ENCODE assay signal across 1 cellular context in genomic region chr17:48970865-48971687, GRCh38.
TF ChIP-seq lines count a peak whose summit lies in the region.

No MANE protein-coding gene starts in this region.

TF ChIP-seq in HCT116, 20 proteins besides CTCF, POLR2A, EP300 and RAD21:
- TF ChIP-seq ATF3 (IDR thresholded peaks at IDR 0.05) (no peak), SIN3A (IDR thresholded peaks at IDR 0.05; ENCODE audit: low read depth) (no peak), TCF7L2 (IDR thresholded peaks at IDR 0.05; ENCODE audit: borderline replicate concordance, extremely low read depth, insufficient read depth, insufficient read length) (peak; percentile 75), CEBPB (IDR thresholded peaks at IDR 0.05; ENCODE audit: low read depth) (no peak), ZNF274 (IDR thresholded peaks at IDR 0.05; ENCODE audit: low read depth, low read length) (no peak), ZBTB33 (IDR thresholded peaks at IDR 0.05; ENCODE audit: extremely low read depth, insufficient replicate concordance, low read length) (no peak)
